13 cellular contexts compared by ENCODE assay signal in the genomic region with DNA sequence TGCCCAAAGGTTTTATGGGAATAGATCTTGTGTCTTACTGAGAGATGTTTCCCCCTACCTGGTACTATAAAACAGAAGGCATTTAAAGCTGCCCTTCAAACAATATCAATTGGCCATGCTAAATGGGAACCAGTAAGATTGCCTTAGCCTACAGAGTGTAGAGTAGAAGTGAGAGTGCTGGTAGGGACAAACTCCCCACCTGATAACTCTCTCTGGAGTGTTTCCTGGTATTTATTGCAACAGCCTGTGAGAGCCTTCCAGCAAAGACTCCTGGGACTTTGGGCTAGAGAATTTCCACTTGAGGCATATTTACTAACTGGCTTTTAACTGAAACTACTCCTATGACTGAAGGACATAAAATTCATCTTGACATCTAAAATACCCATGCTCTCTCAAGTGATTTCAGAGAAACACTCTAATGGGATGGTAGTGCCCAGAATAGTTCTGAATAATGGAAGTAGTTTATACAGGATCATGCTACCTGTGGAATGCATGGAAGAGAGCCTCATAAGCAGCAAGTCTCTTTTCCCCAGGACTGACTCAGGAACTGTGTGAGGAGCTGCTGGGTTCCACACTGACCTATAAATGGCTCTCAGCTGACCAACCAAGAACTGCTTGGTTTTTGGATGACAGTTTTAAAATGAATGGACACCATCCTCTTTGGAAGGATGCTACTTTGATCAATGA.
DNase-seq lines count a peak whose midpoint lies in the region.
"Had no signal": no experiment of that assay in that cellular context is flagged by ENCODE, and none has a peak within 500 bp of the region (broad histone marks: within the 10 kb centered on the region; RNA-seq: fewer than 3 reads in every experiment).

No MANE protein-coding gene starts in this region.

- DNase-seq in MV-4-11 (lab: John Stamatoyannopoulos, UW) (peak; percentile 22), kidney tubule cell (ENCODE audit: low spot score) (peak; percentile 10), retina (peak; percentile 14), NCI-H748 treated with DMSO at 0.1 percent for 48 hours (lab: John Stamatoyannopoulos, UW) (no peak), NCI-H1105 treated with DMSO at 0.1 percent for 48 hours (lab: John Stamatoyannopoulos, UW) (no peak), SHP77 (lab: John Stamatoyannopoulos, UW) (no peak)
- DNase-seq: Calu3; CD8-positive, alpha-beta T cell; DMS 273 treated with DMSO at 0.1 percent for 48 hours; DMS53; DND-41; EL; H9 had no signal

Comparison
In these comparisons a context has a peak if more than half of its experiments do, and no peak if none do; other contexts are left out.
1. DNase-seq: peak in MV-4-11 (single experiment), kidney tubule cell (single experiment) and retina (single experiment); none in NCI-H748 treated with DMSO at 0.1 percent for 48 hours (single experiment), NCI-H1105 treated with DMSO at 0.1 percent for 48 hours (single experiment) and SHP77 (0 of 2).